15 cellular contexts compared by ENCODE assay signal in the genomic region with DNA sequence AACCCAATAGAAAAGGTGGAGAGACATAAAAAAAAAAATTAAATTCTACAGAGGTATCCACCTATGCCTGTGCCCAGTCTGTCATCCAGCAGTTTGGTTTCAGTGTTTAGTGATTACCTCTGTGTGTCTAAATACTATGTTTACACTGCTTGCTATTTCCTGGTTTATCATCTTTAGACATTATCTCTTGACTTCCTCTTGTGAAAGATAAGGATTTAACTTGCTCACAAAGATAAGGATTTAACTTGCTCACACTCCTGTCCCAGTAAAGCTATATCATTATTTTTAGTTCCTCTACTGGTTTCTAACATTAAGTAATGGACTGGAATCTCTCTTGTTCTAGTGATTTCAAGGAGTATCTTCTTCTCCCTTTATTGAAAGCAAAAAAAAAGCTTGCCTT. TPM values are rescaled to one million over a fixed set of nuclear protein-coding genes. Genes with fewer than 3 reads are reported as not detected.
DNase-seq lines count a peak whose midpoint lies in the region; ATAC-seq and TF ChIP-seq lines count a peak whose summit lies in the region.
"Had no signal": no experiment of that assay in that cellular context is flagged by ENCODE, and none has a peak within 500 bp of the region (broad histone marks: within the 10 kb centered on the region; RNA-seq: fewer than 3 reads in every experiment).

No MANE protein-coding gene starts in this region.

- no peaks in the 10 kb centered on the region for H3K36me3 ChIP-seq in neural progenitor cell
- no peaks in the 10 kb centered on the region for H3K36me3 ChIP-seq in heart right ventricle

- H3K27ac ChIP-seq in neural progenitor cell (no peak overlapping the region), heart right ventricle (no peak overlapping the region)

- H3K27me3 Mint-ChIP-seq in activated T-helper 17 cell treated with anti-CD3 and anti-CD28 coated beads, Interleukin-2, amount 50 U/mL, for 72 hours: peaks cover 7% of the 10 kb centered on the region
- peaks cover 9% of the 10 kb centered on the region for H3K27me3 Mint-ChIP-seq in neural progenitor cell (ENCODE audit: insufficient read depth, low read depth)

- H3K9me3 ChIP-seq in neural progenitor cell (ENCODE audit: low read depth) (no peaks in the 10 kb centered on the region), heart right ventricle (no peaks in the 10 kb centered on the region)

- intact Hi-C loops in heart right ventricle (cut with DNase I): loop anchor here in 1 of 10 donors (10.0 kb wide), 1 partner anchor 86 kb away; a partner anchor contains a TSS

- peaks cover 7% of the 10 kb centered on the region for H3F3A ChIP-seq in neural progenitor cell (ENCODE audit: low read depth)

- H3K4me3 Mint-ChIP-seq in activated T-helper 17 cell treated with anti-CD3 and anti-CD28 coated beads, Interleukin-2, amount 50 U/mL, for 72 hours: no peak overlapping the region
- no peak overlapping the region for H3K4me3 Mint-ChIP-seq in neural progenitor cell
- H3K4me3 Mint-ChIP-seq: CD4-positive, CD25-positive, alpha-beta regulatory T cell had no signal

- no peak overlapping the region for H3K9ac ChIP-seq in neural progenitor cell

- in situ Hi-C loops in GM13976 (cut with MboI; ENCODE audit: low sequenced_read_pairs, unreplicated experiment): no loop called here

- H3K4me1 ChIP-seq in neural progenitor cell (peaks cover 17% of the 10 kb centered on the region), heart right ventricle (peaks cover 0 to 6% (median 0%) of the 10 kb centered on the region in 9 donors)

- H3K4me3 ChIP-seq in neural progenitor cell: no peak overlapping the region
- H3K4me3 ChIP-seq in heart right ventricle: no peak overlapping the region

- H3K27me3 ChIP-seq in neural progenitor cell (peaks cover 14% of the 10 kb centered on the region), heart right ventricle (peaks cover 0 to 34% (median 7%) of the 10 kb centered on the region in 7 donors)

- no peak for ATAC-seq in activated T-helper 17 cell treated with anti-CD3 and anti-CD28 coated beads, Interleukin-2, amount 50 U/mL, for 72 hours (replicated peaks)
- no peak for ATAC-seq in heart right ventricle

- no peak overlapping the region for H3K4me2 ChIP-seq in neural progenitor cell

- DNase-seq in NOMO-1 treated with DMSO at 0.1 percent for 48 hours (lab: John Stamatoyannopoulos, UW; ENCODE audit: unreplicated experiment): peak; percentile 59
- DNase-seq in NOMO-1 treated with dmso at 0.1 percent for 144 hours (lab: John Stamatoyannopoulos, UW; ENCODE audit: unreplicated experiment): no peak
- peak; percentile 79 for DNase-seq in MV-4-11 (lab: John Stamatoyannopoulos, UW)
- no peak for DNase-seq in neural progenitor cell (ENCODE audit: low spot score)
- DNase-seq in GDM1 (lab: John Stamatoyannopoulos, UW): no peak
- DNase-seq in GM13976 (ENCODE audit: low spot score): no peak
- DNase-seq in heart right ventricle: no peak
- DNase-seq: Calu3; CD4-positive, CD25-positive, alpha-beta regulatory T cell; H7; NCI-H1105; NCI-H187; NCI-H446; SHP77 had no signal

- no peaks in the 10 kb centered on the region for H4K20me1 ChIP-seq in neural progenitor cell (ENCODE audit: low read depth)

- peak overlapping the region; percentile 76 for H3K27ac Mint-ChIP-seq in activated T-helper 17 cell treated with anti-CD3 and anti-CD28 coated beads, Interleukin-2, amount 50 U/mL, for 72 hours
- peak overlapping the region; percentile 6 for H3K27ac Mint-ChIP-seq in neural progenitor cell
- H3K27ac Mint-ChIP-seq: CD4-positive, CD25-positive, alpha-beta regulatory T cell had no signal

- H3K36me3 Mint-ChIP-seq in activated T-helper 17 cell treated with anti-CD3 and anti-CD28 coated beads, Interleukin-2, amount 50 U/mL, for 72 hours (ENCODE audit: low read depth): no peaks in the 10 kb centered on the region
- H3K36me3 Mint-ChIP-seq in neural progenitor cell: no peaks in the 10 kb centered on the region
- H3K36me3 Mint-ChIP-seq: CD4-positive, CD25-positive, alpha-beta regulatory T cell had no signal

- H3K9me3 Mint-ChIP-seq in activated T-helper 17 cell treated with anti-CD3 and anti-CD28 coated beads, Interleukin-2, amount 50 U/mL, for 72 hours: no peaks in the 10 kb centered on the region
- peaks cover 7% of the 10 kb centered on the region for H3K9me3 Mint-ChIP-seq in neural progenitor cell
- H3K9me3 Mint-ChIP-seq: CD4-positive, CD25-positive, alpha-beta regulatory T cell had no signal

- H3K79me2 ChIP-seq in neural progenitor cell (ENCODE audit: low read depth): no peaks in the 10 kb centered on the region

- H3K4me1 Mint-ChIP-seq in activated T-helper 17 cell treated with anti-CD3 and anti-CD28 coated beads, Interleukin-2, amount 50 U/mL, for 72 hours: peaks cover 11% of the 10 kb centered on the region
- peaks cover 38% of the 10 kb centered on the region for H3K4me1 Mint-ChIP-seq in neural progenitor cell
- H3K4me1 Mint-ChIP-seq: CD4-positive, CD25-positive, alpha-beta regulatory T cell had no signal

- H2AFZ ChIP-seq in neural progenitor cell (replicated peaks): no peak overlapping the region

- TF ChIP-seq CTCF in neural progenitor cell (IDR thresholded peaks at IDR 0.05): no peak
- no peak for TF ChIP-seq CTCF in GM13976 (IDR thresholded peaks at IDR 0.05; ENCODE audit: borderline replicate concordance, control extremely low read depth, extremely low read depth, insufficient read depth, missing control alignments)
- no peak for TF ChIP-seq CTCF in heart right ventricle (IDR thresholded peaks at IDR 0.05)

RNA-seq across cellular contexts. Expression of a gene that starts 53.9 kb away (rescaled TPM):
- 10 to 100 TPM; 63.7 to 70.4 TPM for total RNA-seq in activated T-helper 17 cell treated with anti-CD3 and anti-CD28 coated beads, Interleukin-2, amount 50 U/mL, for 72 hours
- total RNA-seq in neural progenitor cell (ENCODE audit: low replicate concordance): 108 and 131 TPM in 2 replicates
- total RNA-seq in heart right ventricle: 10 to 100 TPM; 56.2 to 78.6 (median 60.6) TPM
- polyA plus RNA-seq in heart right ventricle: 10 to 100 TPM; 26.8 to 31.3 TPM

Comparison
In these comparisons a context has a peak if more than half of its experiments do, and no peak if none do; other contexts are left out.
1. DNase-seq: peak in NOMO-1 treated with DMSO at 0.1 percent for 48 hours (single experiment) and MV-4-11 (single experiment); none in NOMO-1 treated with dmso at 0.1 percent for 144 hours (single experiment), neural progenitor cell (single experiment), GDM1 (single experiment), GM13976 (single experiment) and heart right ventricle (0 of 2).